23 cellular contexts compared by ENCODE assay signal in the genomic region with DNA sequence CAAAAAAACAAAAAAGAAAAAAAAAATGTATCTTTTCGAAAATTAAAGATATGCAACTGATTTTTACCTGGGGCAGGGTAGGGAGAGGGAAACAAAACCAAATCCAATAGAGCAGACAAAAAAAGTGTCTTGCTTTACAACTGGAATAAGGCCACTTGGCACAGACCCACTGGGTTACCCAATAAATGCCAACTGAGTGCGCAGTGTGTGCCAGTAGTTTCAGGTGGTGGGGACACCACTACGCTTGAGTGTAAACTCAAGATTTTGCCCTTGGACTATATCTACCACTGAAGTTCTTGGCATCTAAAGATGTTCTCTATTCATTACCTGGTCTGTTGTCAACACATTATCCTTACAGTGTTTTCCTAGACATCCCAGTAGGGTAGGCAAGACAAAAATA. TPM values are rescaled to one million over a fixed set of nuclear protein-coding genes. Genes with fewer than 3 reads are reported as not detected.
A peak's percentile ranks its signal among the peaks of the same experiment; 100 is the strongest.
DNase-seq lines count a peak whose midpoint lies in the region; ATAC-seq and TF ChIP-seq lines count a peak whose summit lies in the region.
"Had no signal": no experiment of that assay in that cellular context is flagged by ENCODE, and none has a peak within 500 bp of the region (broad histone marks: within the 10 kb centered on the region; RNA-seq: fewer than 3 reads in every experiment).

No MANE protein-coding gene starts in this region.

- H3K4me3 ChIP-seq in mammary epithelial cell (replicated peaks in 1 of 3; ENCODE audit: insufficient read depth in 1 of 3, low read depth in 2 of 3, low read length in 3 of 3) (no peak overlapping the region), thyroid gland (replicated peaks in 1 of 3) (no peak overlapping the region)
- H3K4me3 ChIP-seq: BLaER1, GM12878, GM23338 had no signal

- no peaks in the 10 kb centered on the region for H3K27me3 ChIP-seq in mammary epithelial cell (ENCODE audit: insufficient read depth, low read length)
- H3K27me3 ChIP-seq in thyroid gland = no peaks in the 10 kb centered on the region
- H3K27me3 ChIP-seq: BLaER1 had no signal

- no peak overlapping the region for H3K9ac ChIP-seq in mammary epithelial cell (ENCODE audit: insufficient read depth, low read length)
- H3K9ac ChIP-seq: BLaER1 had no signal

- CTCF ChIA-PET in MCF 10A (lab: Yijun Ruan, JAX) = no interaction called here
- CTCF ChIA-PET in mammary epithelial cell (lab: Charles Lee; ENCODE audit: low non-redundant PET) = no interaction called here

- no peak overlapping the region for H3K4me2 ChIP-seq in mammary epithelial cell (ENCODE audit: insufficient read depth, low read depth, low read length)
- H3K4me2 ChIP-seq: BLaER1, GM23338 had no signal

- BruUV-seq in MCF 10A (replicated peaks; lab: Mats Ljungman, UMichigan) = no TSS peak
- no TSS peak for BruUV-seq in mammary epithelial cell (replicated peaks; lab: Mats Ljungman, UMichigan)

- peaks cover 60% of the 10 kb centered on the region for H3K79me2 ChIP-seq in mammary epithelial cell (ENCODE audit: insufficient read depth, low read length)

- no peak for ATAC-seq in effector memory CD8-positive, alpha-beta T cell (replicated peaks)
- peak; percentile 88 for ATAC-seq in left lobe of liver
- ATAC-seq: CD8-positive, alpha-beta T cell; GM12878; GM23338; HCT116; PC-3 had no signal

- H3K36me3 ChIP-seq in mammary epithelial cell (ENCODE audit: insufficient read depth, low read length) (peaks cover 39% of the 10 kb centered on the region), thyroid gland (peaks cover 38 to 52% of the 10 kb centered on the region in 2 donors)

- H3K4me1 ChIP-seq in mammary epithelial cell (ENCODE audit: insufficient read depth, low read length) (peaks cover 36% of the 10 kb centered on the region), thyroid gland (peaks cover 14% of the 10 kb centered on the region in 2 donors)
- H3K4me1 ChIP-seq: BLaER1 had no signal

- H3K27ac ChIP-seq in mammary epithelial cell (ENCODE audit: insufficient read depth, low read depth, low read length) (no peak overlapping the region), thyroid gland (peak overlapping the region in 1 of 3 donors; percentile 5)
- H3K27ac ChIP-seq: BLaER1, HL-60 had no signal

- DNase-seq in MCF 10A (ENCODE audit: unreplicated experiment) = peak; percentile 82
- DNase-seq in mammary epithelial cell = no peak
- DNase-seq in effector memory CD8-positive, alpha-beta T cell = no peak
- DNase-seq in left lobe of liver (ENCODE audit: low spot score) = peak; percentile 92
- peak; percentile 83 to 92 for DNase-seq in thyroid gland
- no peak for DNase-seq in KG1 (lab: John Stamatoyannopoulos, UW)
- no peak for DNase-seq in A172 (ENCODE audit: low spot score)
- no peak for DNase-seq in activated T-cell treated with anti-CD3 and anti-CD28 coated beads for 4 hours
- DNase-seq: 8988T; CD8-positive, alpha-beta T cell; DND-41; GDM1; NCI-H1417 treated with DMSO at 0.1 percent for 48 hours; NCI-H2029; NCI-H2171; NCI-H446; NCI-H69; PC-3 had no signal

- TF ChIP-seq CTCF in MCF 10A (IDR thresholded peaks at IDR 0.05; ENCODE audit: unreplicated experiment) (no peak), mammary epithelial cell (conservative IDR thresholded peaks at IDR 0.05 in 1 of 2, IDR thresholded peaks at IDR 0.05 in 1 of 2; ENCODE audit: extremely low read depth in 1 of 2, insufficient read depth in 1 of 2, low read depth in 1 of 2, low read length in 2 of 2) (no peak), thyroid gland (IDR thresholded peaks at IDR 0.05) (no peak)

- H3K9me3 ChIP-seq in mammary epithelial cell (replicated peaks; ENCODE audit: insufficient read depth, low read length) = no peaks in the 10 kb centered on the region
- H3K9me3 ChIP-seq in thyroid gland = no peaks in the 10 kb centered on the region
- H3K9me3 ChIP-seq: BLaER1 had no signal

- peaks cover 25% of the 10 kb centered on the region for H3K4me1 Mint-ChIP-seq in MCF 10A (ENCODE audit: insufficient read depth, unreplicated experiment)
- H3K4me1 Mint-ChIP-seq in effector memory CD8-positive, alpha-beta T cell (ENCODE audit: low read depth in 2 of 2) = peaks cover 12 to 25% of the 10 kb centered on the region in 2 donors
- H3K4me1 Mint-ChIP-seq: GM23338 had no signal

- H3K4me3 Mint-ChIP-seq in MCF 10A (ENCODE audit: unreplicated experiment) = no peak overlapping the region
- H3K4me3 Mint-ChIP-seq in effector memory CD8-positive, alpha-beta T cell = no peak overlapping the region
- H3K4me3 Mint-ChIP-seq: CD8-positive, alpha-beta T cell; GM23338 had no signal

- dilution Hi-C loops in mammary epithelial cell (cut with HindIII; ENCODE audit: low sequenced_read_pairs) = loop anchor here (5.0 kb wide), 1 partner anchor 39 kb away; the partner anchor contains the start of gene KDSR

- H3K36me3 Mint-ChIP-seq in MCF 10A (ENCODE audit: insufficient read depth, unreplicated experiment) = peaks cover 69% of the 10 kb centered on the region
- H3K36me3 Mint-ChIP-seq in effector memory CD8-positive, alpha-beta T cell (ENCODE audit: insufficient read depth) = peaks cover 68% of the 10 kb centered on the region

- no peak for TF ChIP-seq POLR2A in thyroid gland (IDR thresholded peaks at IDR 0.05)

- H2AFZ ChIP-seq in mammary epithelial cell (ENCODE audit: low read depth, low read length) = no peak overlapping the region
- H2AFZ ChIP-seq: GM23338 had no signal

- H3K27me3 Mint-ChIP-seq in MCF 10A (ENCODE audit: insufficient read depth, unreplicated experiment) = no peaks in the 10 kb centered on the region
- H3K27me3 Mint-ChIP-seq in effector memory CD8-positive, alpha-beta T cell = no peaks in the 10 kb centered on the region

- WGBS in mammary epithelial cell (ENCODE audit: low coverage, missing lambda C conversion rate) = 47% methylated on average over 3 of the region's 3 CpGs
- WGBS in thyroid gland, 2 donors = 48 to 68% methylated on average over 3 of the region's 3 CpGs

- in situ Hi-C loops in mammary epithelial cell (cut with MboI; ENCODE audit: low sequenced_read_pairs in 2 of 2) = no loop called here

- POLR2A ChIA-PET in MCF 10A (lab: Yijun Ruan, JAX) = no interaction called here

- H3K27ac Mint-ChIP-seq in MCF 10A (ENCODE audit: low read depth, unreplicated experiment) = peak overlapping the region; percentile 57
- H3K27ac Mint-ChIP-seq in effector memory CD8-positive, alpha-beta T cell = peak overlapping the region; percentile 7 to 38

- H3K9me3 Mint-ChIP-seq in MCF 10A (ENCODE audit: unreplicated experiment) = no peaks in the 10 kb centered on the region
- H3K9me3 Mint-ChIP-seq in effector memory CD8-positive, alpha-beta T cell = no peaks in the 10 kb centered on the region
- H3K9me3 Mint-ChIP-seq: CD8-positive, alpha-beta T cell; GM23338 had no signal

- intact Hi-C loops in MCF 10A (cut with micrococcal nuclease) = no loop called here
- intact Hi-C loops in mammary epithelial cell (cut with micrococcal nuclease) = no loop called here
- intact Hi-C loops in thyroid gland (cut with DNase I) = no loop called here

- H4K20me1 ChIP-seq in mammary epithelial cell (ENCODE audit: insufficient read depth, low read length) = no peaks in the 10 kb centered on the region

RNA-seq across cellular contexts. Expression of gene VPS4B, which starts 16.3 kb away (rescaled TPM):
- total RNA-seq in MCF 10A (2022) (67.8 and 89.8 TPM in 2 replicates), mammary epithelial cell (10 to 100 TPM; 60.8 to 94.4 TPM), left lobe of liver (24.7 TPM), thyroid gland (10 to 100 TPM; 36.0 to 50.5 (median 40.9) TPM)
- 31.0 TPM for polyA plus RNA-seq in mammary epithelial cell
- 30.0 TPM for polyA minus RNA-seq in mammary epithelial cell
- 33.8 and 41.8 TPM in 2 replicates for total RNA-seq in A172 (2014; rRNA removed; shearing (Covaris generic))

RNA-seq across cellular contexts. Expression of gene KDSR, which starts 39.0 kb away (rescaled TPM):
- total RNA-seq in MCF 10A (2022) = 97.4 and 108 TPM in 2 replicates
- total RNA-seq in mammary epithelial cell = 100 to 1,000 TPM in 1 of 2 donors, 10 to 100 TPM in 1; 65.7 to 101 TPM
- polyA plus RNA-seq in mammary epithelial cell = 61.5 TPM
- 126 TPM for polyA minus RNA-seq in mammary epithelial cell
- 49.0 TPM for total RNA-seq in left lobe of liver
- 10 to 100 TPM; 30.7 to 85.7 (median 46.8) TPM for total RNA-seq in thyroid gland
- total RNA-seq in A172 (2014; rRNA removed; shearing (Covaris generic)) = 24.0 and 32.9 TPM in 2 replicates

Comparison
In these comparisons a context has a peak if more than half of its experiments do, and no peak if none do; other contexts are left out.
1. DNase-seq: peak in MCF 10A (single experiment), left lobe of liver (single experiment) and thyroid gland (2 of 2); none in mammary epithelial cell (single experiment), effector memory CD8-positive, alpha-beta T cell (0 of 3), KG1 (single experiment), A172 (single experiment) and activated T-cell treated with anti-CD3 and anti-CD28 coated beads for 4 hours (single experiment).